In the genomic region with DNA sequence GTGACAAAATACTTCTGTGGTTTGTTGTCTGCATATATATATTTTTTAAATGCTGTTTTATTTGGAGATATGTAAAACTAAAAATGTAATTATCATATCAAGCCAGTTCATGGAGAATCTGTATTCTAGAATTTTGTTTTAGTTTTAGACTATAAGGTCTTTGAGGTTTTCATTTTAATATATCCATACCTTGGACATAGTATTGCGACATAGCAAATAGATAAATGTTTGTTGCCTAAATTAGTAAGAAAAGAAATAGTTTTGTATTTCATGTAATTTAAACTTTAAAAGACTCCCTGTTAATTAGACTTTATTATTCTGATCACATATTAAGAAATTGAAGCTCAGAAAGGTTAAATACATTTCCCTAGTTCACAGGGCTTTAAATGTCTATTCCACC, we compare ENCODE assay signal across 24 cellular contexts.
"Had no signal": no experiment of that assay in that cellular context is flagged by ENCODE, and none has a peak within 500 bp of the region (broad histone marks: within the 10 kb centered on the region; RNA-seq: fewer than 3 reads in every experiment).

No MANE protein-coding gene starts in this region.

- FAIRE-seq: colon, endometrium had no signal

- H3K4me3 ChIP-seq: coronary artery, esophagus squamous epithelium, gastroesophageal sphincter, heart left ventricle, hepatocyte, left lung, lower lobe of right lung, mucosa of descending colon had no signal

- H3K9me3 ChIP-seq: esophagus squamous epithelium, gastroesophageal sphincter, heart left ventricle, left lung, lower lobe of right lung, mucosa of descending colon had no signal

- H2AFZ ChIP-seq: hepatocyte had no signal

- H3K79me2 ChIP-seq: hepatocyte had no signal

- ATAC-seq: effector memory CD8-positive, alpha-beta T cell; esophagus mucosa; gastroesophageal sphincter; heart left ventricle; left cardiac atrium; left lung; left ventricle myocardium superior; lower lobe of right lung; mucosa of descending colon had no signal

- H3K36me3 ChIP-seq: esophagus squamous epithelium, gastroesophageal sphincter, left lung, lower lobe of right lung had no signal

- H3K27ac ChIP-seq: coronary artery, epithelial cell of prostate, esophagus squamous epithelium, gastroesophageal sphincter, heart left ventricle, hepatocyte, left lung, lower lobe of right lung had no signal

- H3K27me3 ChIP-seq: esophagus squamous epithelium, gastroesophageal sphincter, heart left ventricle, hepatocyte, left lung had no signal

- H3K4me2 ChIP-seq: hepatocyte had no signal

- DNase-seq: effector CD8-positive, alpha-beta T cell; effector memory CD8-positive, alpha-beta T cell; endodermal cell; erythroblast; esophagus squamous epithelium; foreskin fibroblast; foreskin melanocyte; heart left ventricle; immature natural killer cell; islet precursor cell; left cardiac atrium; left lung; left ventricle myocardium superior; lower lobe of right lung; mesenchymal stem cell; mucosa of descending colon; naive B cell had no signal

- H3K4me1 ChIP-seq: gastroesophageal sphincter, left lung, lower lobe of right lung had no signal
